Comparison of ENCODE assay signal across 29 cellular contexts in the genomic region with DNA sequence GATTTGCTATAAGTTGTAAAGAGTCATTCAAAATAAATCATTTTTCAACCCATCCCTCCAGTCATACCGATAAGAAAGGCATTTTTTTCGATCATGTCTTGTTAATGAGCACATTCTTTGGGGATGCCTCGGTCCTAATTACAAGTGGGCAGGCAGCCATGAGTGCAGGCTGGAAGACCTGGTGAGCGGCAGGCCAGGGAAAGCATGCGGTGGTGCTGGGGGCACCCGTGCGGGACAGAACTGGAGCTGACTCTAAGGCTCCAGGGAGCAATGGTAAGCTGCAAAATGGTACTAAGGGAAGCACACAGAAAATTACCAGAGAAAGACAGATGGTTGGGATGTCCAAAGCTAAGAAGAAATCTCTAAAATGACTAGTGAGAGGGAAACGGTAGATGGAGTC.
"Had no signal": no experiment of that assay in that cellular context is flagged by ENCODE, and none has a peak within 500 bp of the region (broad histone marks: within the 10 kb centered on the region; RNA-seq: fewer than 3 reads in every experiment).

No MANE protein-coding gene starts in this region.

- H3K27me3 ChIP-seq: neutrophil, ovary, right lobe of liver, sigmoid colon, stomach, thyroid gland, tibial nerve, upper lobe of right lung, vagina had no signal

- H3K4me1 ChIP-seq: parathyroid adenoma, prostate gland, right lobe of liver, sigmoid colon, stomach, thyroid gland, tibial nerve, upper lobe of right lung, vagina had no signal

- H3K36me3 ChIP-seq: neutrophil, ovary, prostate gland, right lobe of liver, sigmoid colon, stomach, thoracic aorta, thyroid gland, tibial nerve, upper lobe of right lung, vagina had no signal

- H3K27ac ChIP-seq: neutrophil, ovary, parathyroid adenoma, prostate gland, right lobe of liver, sigmoid colon, stomach, thoracic aorta, thyroid gland, tibial nerve, upper lobe of right lung, vagina had no signal

- ATAC-seq: naive thymus-derived CD8-positive, alpha-beta T cell; natural killer cell treated with Interleukin-12 subunit alpha and Interleukin-12 subunit beta and Interleukin-15 and Interleukin-18, amount 100 ng/mL, for 72 hours; right cardiac atrium; right lobe of liver; stimulated activated effector memory CD8-positive, alpha-beta T cell treated with anti-CD3 and anti-CD28 coated beads, Interleukin-12 subunit alpha, Interleukin-12 subunit beta, amount 100 ng/mL, for 72 hours; stimulated activated naive B cell treated with anti-CD40 and anti-IgM and Interleukin-4, amounts not matched to agents 10 μg/mL and 1 μg/mL and 100 μg/mL, for 72 hours; upper lobe of right lung had no signal

- H3K4me3 ChIP-seq: ovary, prostate gland, right lobe of liver, sigmoid colon, stomach, thoracic aorta, thyroid gland, tibial nerve, upper lobe of right lung, vagina had no signal

- FAIRE-seq: small intestine, urothelium cell line had no signal

- H3K9me3 ChIP-seq: ovary, sigmoid colon, thyroid gland, upper lobe of right lung, vagina had no signal

- H3K79me2 ChIP-seq: parathyroid adenoma had no signal

- H2AFZ ChIP-seq: parathyroid adenoma had no signal

- DNase-seq: naive B cell; naive thymus-derived CD8-positive, alpha-beta T cell; nephron progenitor cell; nucleus accumbens; ovary; posterior cingulate gyrus; retina; right cardiac atrium; right lobe of liver; sigmoid colon; small intestine; stimulated activated CD4-positive, alpha-beta T cell treated with anti-CD3 and anti-CD28 coated beads, Interleukin-15, amount 100 ng/mL, for 24 hours; stimulated activated CD4-positive, alpha-beta T cell treated with anti-CD3 and anti-CD28 coated beads, Interleukin-2, amount 100 ng/mL, for 24 hours; stimulated activated CD4-positive, alpha-beta T cell treated with anti-CD3 and anti-CD28 coated beads, Interleukin-2, amount 100 ng/mL, for 48 hours; stimulated activated CD4-positive, alpha-beta T cell treated with anti-CD3 and anti-CD28 coated beads, Interleukin-4, amount 100 ng/mL, for 24 hours; stimulated activated naive B cell treated with anti-CD40 and anti-IgM and Interleukin-4, amounts not matched to agents 10 μg/mL and 1 μg/mL and 100 μg/mL, for 72 hours; stimulated activated naive CD4-positive, alpha-beta T cell treated with Interleukin-2 at 50 U/mL for 16 hours; stomach; thyroid gland; upper lobe of right lung had no signal

- H3K9ac ChIP-seq: parathyroid adenoma had no signal
